Comparison of ENCODE assay signal across 13 cellular contexts in genomic region chr2:118763797-118764196, GRCh38.
DNase-seq lines count a peak whose midpoint lies in the region; ATAC-seq and TF ChIP-seq lines count a peak whose summit lies in the region.
"Had no signal": no experiment of that assay in that cellular context is flagged by ENCODE, and none has a peak within 500 bp of the region (broad histone marks: within the 10 kb centered on the region; RNA-seq: fewer than 3 reads in every experiment).

No MANE protein-coding gene starts in this region.

- DNase-seq in A673 (ENCODE audit: low spot score) (peak; percentile 34), HEK293T (ENCODE audit: extremely low spot score) (peak; percentile 51), astrocyte of the spinal cord (ENCODE audit: low read depth, low spot score) (peak; percentile 8), left kidney (ENCODE audit: low read depth, low spot score) (peak; percentile 52), NCI-H2107 (lab: John Stamatoyannopoulos, UW) (no peak), Calu3 (no peak)
- DNase-seq in stimulated activated effector memory CD8-positive, alpha-beta T cell treated with anti-CD3 and anti-CD28 coated beads, Interleukin-12 subunit alpha, Interleukin-12 subunit beta, amount 100 ng/mL, for 72 hours (ENCODE audit: low spot score in 2 of 2), result no peak
- DNase-seq: BE2C; stimulated activated CD8-positive, alpha-beta memory T cell treated with anti-CD3 and anti-CD28 coated beads, Interleukin-4, amount 100 ng/mL, for 48 hours; SW 1271 had no signal

- no peaks in the 10 kb centered on the region for H3K9me3 Mint-ChIP-seq in stimulated activated effector memory CD8-positive, alpha-beta T cell treated with anti-CD3 and anti-CD28 coated beads, Interleukin-12 subunit alpha, Interleukin-12 subunit beta, amount 100 ng/mL, for 72 hours
- no peaks in the 10 kb centered on the region for H3K9me3 Mint-ChIP-seq in Calu3 (ENCODE audit: low read depth, unreplicated experiment)

- CTCF ChIA-PET in A673 (lab: Charles Lee), result no interaction called here
- CTCF ChIA-PET in HEK293T (lab: Yijun Ruan, JAX), result no interaction called here
- CTCF ChIA-PET in Calu3 (lab: Charles Lee), result no interaction called here

- no peaks in the 10 kb centered on the region for H3K36me3 ChIP-seq in A673 (ENCODE audit: insufficient read depth, low read length, poor library complexity, severe bottlenecking)
- H3K36me3 ChIP-seq: BE2C had no signal

- TF ChIP-seq CTCF in A673 (conservative IDR thresholded peaks at IDR 0.05; ENCODE audit: low read depth, low read length), result peak; percentile 51; the same call in 1 of the 2 replicates
- peak; percentile 18 for TF ChIP-seq CTCF in astrocyte of the spinal cord (IDR thresholded peaks at IDR 0.05; ENCODE audit: low read depth, low read length)
- no peak for TF ChIP-seq CTCF in Calu3 (IDR thresholded peaks at IDR 0.05; ENCODE audit: unreplicated experiment)

- BruUV-seq in A673 (replicated peaks; lab: Mats Ljungman, UMichigan) (no TSS peak), Calu3 (replicated peaks; lab: Mats Ljungman, UMichigan) (no TSS peak)

- H3K4me1 ChIP-seq in A673 (ENCODE audit: insufficient read depth, low read length, poor library complexity, severe bottlenecking), result no peaks in the 10 kb centered on the region
- H3K4me1 ChIP-seq: BE2C had no signal

- no peaks in the 10 kb centered on the region for H3K9me3 ChIP-seq in A673 (ENCODE audit: low read depth, low read length, poor library complexity, severe bottlenecking)
- H3K9me3 ChIP-seq: BE2C had no signal

- H3K27me3 Mint-ChIP-seq in Calu3 (ENCODE audit: unreplicated experiment), result no peaks in the 10 kb centered on the region

- POLR2A ChIA-PET in A673 (lab: Charles Lee; ENCODE audit: low non-redundant PET) (no interaction called here), HEK293T (lab: Yijun Ruan, JAX) (no interaction called here)

- no peak for ATAC-seq in stimulated activated effector memory CD8-positive, alpha-beta T cell treated with anti-CD3 and anti-CD28 coated beads, Interleukin-12 subunit alpha, Interleukin-12 subunit beta, amount 100 ng/mL, for 72 hours
- ATAC-seq in GM19397 (IDR thresholded peaks at IDR 0.05; ENCODE audit: unreplicated experiment), result no peak
- ATAC-seq: esophagus mucosa had no signal

- no peak overlapping the region for H3K4me3 Mint-ChIP-seq in stimulated activated effector memory CD8-positive, alpha-beta T cell treated with anti-CD3 and anti-CD28 coated beads, Interleukin-12 subunit alpha, Interleukin-12 subunit beta, amount 100 ng/mL, for 72 hours
- H3K4me3 Mint-ChIP-seq in Calu3 (ENCODE audit: low read depth, unreplicated experiment), result no peak overlapping the region

- H3K27ac Mint-ChIP-seq in stimulated activated effector memory CD8-positive, alpha-beta T cell treated with anti-CD3 and anti-CD28 coated beads, Interleukin-12 subunit alpha, Interleukin-12 subunit beta, amount 100 ng/mL, for 72 hours, result no peak overlapping the region
- H3K27ac Mint-ChIP-seq in Calu3 (ENCODE audit: unreplicated experiment), result no peak overlapping the region

- no peaks in the 10 kb centered on the region for H3K36me3 Mint-ChIP-seq in stimulated activated effector memory CD8-positive, alpha-beta T cell treated with anti-CD3 and anti-CD28 coated beads, Interleukin-12 subunit alpha, Interleukin-12 subunit beta, amount 100 ng/mL, for 72 hours
- H3K36me3 Mint-ChIP-seq in Calu3 (ENCODE audit: insufficient read depth, unreplicated experiment), result no peaks in the 10 kb centered on the region

- H3K4me3 ChIP-seq in A673 (ENCODE audit: low read depth, low read length, poor library complexity, severe bottlenecking) (no peak overlapping the region), astrocyte of the spinal cord (ENCODE audit: low read depth, low read length) (no peak overlapping the region)
- H3K4me3 ChIP-seq: skin epidermis had no signal

- in situ Hi-C loops in astrocyte of the spinal cord (cut with HindIII; ENCODE audit: low sequenced_read_pairs), result no loop called here

- peaks cover 29% of the 10 kb centered on the region for H3K27me3 ChIP-seq in A673 (replicated peaks; ENCODE audit: insufficient read depth, low read depth, low read length, poor library complexity)
- H3K27me3 ChIP-seq: BE2C had no signal

- H3K27ac ChIP-seq in A673 (ENCODE audit: low read depth, low read length, poor library complexity, severe bottlenecking), result no peak overlapping the region
- H3K27ac ChIP-seq: skin epidermis had no signal

- intact Hi-C loops in A673 (cut with micrococcal nuclease; ENCODE audit: unreplicated experiment) (loop anchor here (1.0 kb wide), 1 partner anchor 92 kb away; no protein-coding TSS in a partner anchor), Calu3 (cut with micrococcal nuclease; ENCODE audit: unreplicated experiment) (loop anchor here (5.0 kb wide), 1 partner anchor 94 kb away; no protein-coding TSS in a partner anchor)

- H3K4me1 Mint-ChIP-seq in stimulated activated effector memory CD8-positive, alpha-beta T cell treated with anti-CD3 and anti-CD28 coated beads, Interleukin-12 subunit alpha, Interleukin-12 subunit beta, amount 100 ng/mL, for 72 hours, result no peaks in the 10 kb centered on the region
- H3K4me1 Mint-ChIP-seq in Calu3 (ENCODE audit: low read depth, unreplicated experiment), result no peaks in the 10 kb centered on the region

TF ChIP-seq in HEK293T, 16 proteins besides CTCF, POLR2A, EP300 and RAD21:
- TF ChIP-seq FOXA1 (IDR thresholded peaks at IDR 0.05), result no peak
- no peak for TF ChIP-seq NFRKB (IDR thresholded peaks at IDR 0.05)
- TF ChIP-seq FOXK2 (IDR thresholded peaks at IDR 0.05), result no peak

Comparison
In these comparisons a context has a peak if more than half of its experiments do, and no peak if none do; other contexts are left out.
1. DNase-seq: peak in A673 (single experiment), HEK293T (single experiment), astrocyte of the spinal cord (single experiment) and left kidney (single experiment); none in NCI-H2107 (single experiment), stimulated activated effector memory CD8-positive, alpha-beta T cell treated with anti-CD3 and anti-CD28 coated beads, Interleukin-12 subunit alpha, Interleukin-12 subunit beta, amount 100 ng/mL, for 72 hours (0 of 2) and Calu3 (single experiment).